ENCODE assay signal across 11 cellular contexts in the genomic region with DNA sequence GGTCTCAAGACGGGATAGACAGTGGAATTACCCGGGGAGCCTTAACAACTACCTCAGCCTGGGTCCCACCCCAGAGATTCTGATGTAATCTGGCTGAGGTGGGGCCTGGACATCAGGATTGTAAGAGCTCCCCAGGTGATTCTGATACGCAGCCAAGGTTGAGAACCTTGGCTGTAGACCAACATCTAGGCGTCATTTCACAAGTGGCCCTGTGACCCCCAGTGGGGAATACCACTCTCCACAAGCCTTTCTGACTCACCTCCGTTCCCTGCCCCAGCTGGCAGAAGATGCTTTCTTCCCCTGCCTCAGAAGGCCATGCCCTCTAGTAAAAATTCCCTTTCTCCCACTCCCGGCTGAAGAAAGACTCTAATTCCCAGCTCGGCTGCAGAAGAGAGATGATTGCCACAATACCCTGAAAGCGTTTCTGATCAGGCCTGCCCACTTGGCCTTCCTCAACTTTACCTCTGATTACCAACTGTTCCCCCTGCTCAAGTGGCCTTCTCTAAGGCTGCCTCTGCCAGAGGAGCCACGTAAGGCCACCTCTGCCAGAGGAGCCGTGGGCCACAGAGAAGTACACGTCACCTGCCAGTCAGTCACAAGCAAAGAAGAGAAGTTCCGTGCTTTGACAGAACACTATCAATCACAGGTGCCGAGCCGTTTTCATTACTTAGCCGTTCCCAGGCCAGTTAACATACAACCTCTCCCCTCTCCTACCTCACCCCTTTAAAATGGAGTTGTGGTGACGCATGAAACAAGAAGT.
DNase-seq lines count a peak whose midpoint lies in the region; ATAC-seq, FAIRE-seq and TF ChIP-seq lines count a peak whose summit lies in the region.
"Had no signal": no experiment of that assay in that cellular context is flagged by ENCODE, and none has a peak within 500 bp of the region (broad histone marks: within the 10 kb centered on the region; RNA-seq: fewer than 3 reads in every experiment).

No MANE protein-coding gene starts in this region.

- H3K9me3 ChIP-seq in MG63: no peaks in the 10 kb centered on the region

- FAIRE-seq in D721Med (lab: Jason Lieb, UNC): no peak
- FAIRE-seq: islet of Langerhans had no signal

- H3K79me2 ChIP-seq in ACC112 (ENCODE audit: control insufficient read depth, insufficient read depth, low read length, unreplicated experiment): no peaks in the 10 kb centered on the region

- peaks cover 69% of the 10 kb centered on the region for H3K4me1 ChIP-seq in ACC112 (ENCODE audit: control insufficient read depth, insufficient read depth, low read length, unreplicated experiment)

- H3K27me3 ChIP-seq in ACC112 (ENCODE audit: insufficient read depth, low read length): no peaks in the 10 kb centered on the region
- H3K27me3 ChIP-seq in MG63: no peaks in the 10 kb centered on the region

- TF ChIP-seq CTCF in D721Med (IDR thresholded peaks at IDR 0.05; ENCODE audit: insufficient read depth, missing control alignments): no peak

- DNase-seq in MG63 (peak; percentile 82), kidney glomerular epithelial cell (lab: John Stamatoyannopoulos, UW) (peak; percentile 65), amniotic stem cell (lab: John Stamatoyannopoulos, UW) (no peak), D721Med (ENCODE audit: insufficient read length, low spot score) (no peak)
- DNase-seq: GOT3, nucleus accumbens had no signal

- H3K27ac ChIP-seq in ACC112 (ENCODE audit: low read depth, low read length): peak overlapping the region; percentile 72; the same call in 1 of the 2 replicates

- no peak overlapping the region for H2AFZ ChIP-seq in ACC112 (ENCODE audit: low read length, unreplicated experiment)

- H3K36me3 ChIP-seq in ACC112 (ENCODE audit: insufficient read depth, low read length) (no peaks in the 10 kb centered on the region), MG63 (no peaks in the 10 kb centered on the region)

- ATAC-seq in GM21786 (IDR thresholded peaks at IDR 0.05; ENCODE audit: unreplicated experiment): peak; percentile 63
- ATAC-seq in GM21515 (IDR thresholded peaks at IDR 0.05; ENCODE audit: unreplicated experiment): no peak
- no peak for ATAC-seq in GM19455 (IDR thresholded peaks at IDR 0.05; ENCODE audit: unreplicated experiment)

- H3K4me3 ChIP-seq in ACC112 (ENCODE audit: low read depth, low read length) (no peak overlapping the region), MG63 (no peak overlapping the region)

Comparison
In these comparisons a context has a peak if more than half of its experiments do, and no peak if none do; other contexts are left out.
1. DNase-seq: peak in MG63 (single experiment) and kidney glomerular epithelial cell (single experiment); none in amniotic stem cell (single experiment) and D721Med (single experiment).